In the genomic region with DNA sequence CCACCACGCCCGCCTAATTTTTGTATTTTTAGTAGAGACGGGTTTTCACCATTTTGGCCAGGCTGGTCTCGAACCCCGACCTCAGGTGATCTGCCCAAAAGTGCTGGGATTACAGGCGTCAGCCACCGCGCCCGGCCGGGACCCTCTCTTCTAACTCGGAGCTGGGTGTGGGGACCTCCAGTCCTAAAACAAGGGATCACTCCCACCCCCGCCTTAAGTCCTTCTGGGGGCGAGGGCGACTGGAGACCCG, we compare ENCODE assay signal across 8 cellular contexts. TPM values are rescaled to one million over a fixed set of nuclear protein-coding genes. Genes with fewer than 3 reads are reported as not detected.
DNase-seq lines count a peak whose midpoint lies in the region; ATAC-seq and TF ChIP-seq lines count a peak whose summit lies in the region.
"Not testable (repeated sequence)": the region's sequence is repeated elsewhere in the genome, so short reads cannot be mapped to it uniquely, and the experiment has no call there.

No MANE protein-coding gene starts in this region.

- POLR2A ChIA-PET in activated CD4-positive, alpha-beta memory T cell treated with anti-CD3 and anti-CD28 coated beads for 36 hours (lab: Charles Lee): interaction anchor here (1.0 to 1.8 kb wide), 8 partner anchors 10 to 256 kb away, joined by 3 to 6 read pairs (median 4); a partner anchor contains a TSS

- peaks cover 34% of the 10 kb centered on the region for H3K36me3 Mint-ChIP-seq in activated CD4-positive, alpha-beta memory T cell treated with anti-CD3 and anti-CD28 coated beads for 36 hours

- ATAC-seq in GM21723 (IDR thresholded peaks at IDR 0.05; ENCODE audit: unreplicated experiment) (peak; percentile 17), heart right ventricle (peak in 1 of 8 donors; percentile 4)

- WGBS in heart right ventricle, 2 donors: 0% methylated on average over 15 of the region's 15 CpGs
- WGBS in spleen, 5 donors: 0 to 17% (median 1%) methylated on average over 1 to 15 of the region's 15 CpGs

- DNase-seq in AG10803 (ENCODE audit: low read depth); activated CD4-positive, alpha-beta memory T cell treated with anti-CD3 and anti-CD28 coated beads for 36 hours; cardiac fibroblast (ENCODE audit: low read depth in 2 of 2); heart right ventricle; spleen: not testable (repeated sequence)
- peak; percentile 39 for DNase-seq in MG63

- intact Hi-C loops in activated CD4-positive, alpha-beta memory T cell treated with anti-CD3 and anti-CD28 coated beads for 36 hours (cut with micrococcal nuclease): loop anchor here (1.0 to 10.0 kb wide), 6 partner anchors 67 to 373 kb away; a partner anchor contains a TSS
- intact Hi-C loops in heart right ventricle (cut with DNase I): loop anchor here in 1 of 10 donors (5.0 kb wide), 1 partner anchor 53 kb away; no protein-coding TSS in a partner anchor
- intact Hi-C loops in spleen (cut with DNase I; ENCODE audit: low total_unique reads): not testable (repeated sequence)

- peaks cover 43% of the 10 kb centered on the region for H3K4me1 Mint-ChIP-seq in activated CD4-positive, alpha-beta memory T cell treated with anti-CD3 and anti-CD28 coated beads for 36 hours (ENCODE audit: low read depth)

- peaks cover 0 to 78% (median 59%) of the 10 kb centered on the region in 9 donors for H3K4me1 ChIP-seq in heart right ventricle
- H3K4me1 ChIP-seq in muscle layer of duodenum (ENCODE audit: control insufficient read depth in 1 of 2, insufficient read depth in 2 of 2, low read length in 2 of 2): not testable (repeated sequence)
- peaks cover 34 to 94% (median 68%) of the 10 kb centered on the region in 6 donors for H3K4me1 ChIP-seq in spleen

- CTCF ChIA-PET in activated CD4-positive, alpha-beta memory T cell treated with anti-CD3 and anti-CD28 coated beads for 36 hours (lab: Charles Lee): interaction anchor here (0.9 to 2.9 kb wide), 3 partner anchors 36 to 217 kb away, joined by 3 to 17 read pairs (median 11); no protein-coding TSS in a partner anchor

- peak overlapping the region; percentile 95 for H3K4me3 Mint-ChIP-seq in activated CD4-positive, alpha-beta memory T cell treated with anti-CD3 and anti-CD28 coated beads for 36 hours

- TF ChIP-seq CTCF in AG10803 (conservative IDR thresholded peaks at IDR 0.05; ENCODE audit: low read length); cardiac fibroblast (IDR thresholded peaks at IDR 0.05; ENCODE audit: low read depth, low read length); heart right ventricle (IDR thresholded peaks at IDR 0.05); spleen (IDR thresholded peaks at IDR 0.05 in 8 of 11, conservative IDR thresholded peaks at IDR 0.05 in 3 of 11): not testable (repeated sequence)

- H3K9me3 ChIP-seq in MG63; heart right ventricle; muscle layer of duodenum (ENCODE audit: control insufficient read depth in 1 of 2, low read length in 2 of 2); spleen: not testable (repeated sequence)

- H3K27ac ChIP-seq in heart right ventricle: peak overlapping the region; percentile 82 to 99 (median 96)
- peak overlapping the region; percentile 93 for H3K27ac ChIP-seq in muscle layer of duodenum (ENCODE audit: low read length)
- peak overlapping the region; percentile 61 to 99 (median 95) for H3K27ac ChIP-seq in spleen

- not testable (repeated sequence) for H3K27me3 ChIP-seq in MG63; heart right ventricle; muscle layer of duodenum (ENCODE audit: low read depth, low read length)
- H3K27me3 ChIP-seq in spleen (replicated peaks in 1 of 7): peaks cover 0 to 41% (median 5%) of the 10 kb centered on the region in 7 donors

- H3K27me3 Mint-ChIP-seq in activated CD4-positive, alpha-beta memory T cell treated with anti-CD3 and anti-CD28 coated beads for 36 hours: not testable (repeated sequence)

- H3K36me3 ChIP-seq in MG63 (peaks cover 49% of the 10 kb centered on the region), heart right ventricle (peaks cover 0 to 15% (median 0%) of the 10 kb centered on the region in 9 donors)
- not testable (repeated sequence) for H3K36me3 ChIP-seq in muscle layer of duodenum (ENCODE audit: control insufficient read depth in 1 of 2, insufficient read depth in 2 of 2, low read length in 2 of 2); spleen

- not testable (repeated sequence) for TF ChIP-seq POLR2A in spleen (IDR thresholded peaks at IDR 0.05)

- H3K27ac Mint-ChIP-seq in activated CD4-positive, alpha-beta memory T cell treated with anti-CD3 and anti-CD28 coated beads for 36 hours: peak overlapping the region; percentile 98

- H3K4me3 ChIP-seq in AG10803 (ENCODE audit: low read length) (peak overlapping the region; percentile 85), MG63 (peak overlapping the region; percentile 96), cardiac fibroblast (replicated peaks in 1 of 2; ENCODE audit: low read depth in 2 of 2, low read length in 2 of 2) (peak overlapping the region; percentile 85 to 96), heart right ventricle (peak overlapping the region; percentile 53 to 90 (median 70)), muscle layer of duodenum (ENCODE audit: low read depth in 1 of 2, low read length in 2 of 2) (peak overlapping the region; percentile 51 to 67), spleen (peak overlapping the region; percentile 37 to 81 (median 64))

- not testable (repeated sequence) for H3K9me3 Mint-ChIP-seq in activated CD4-positive, alpha-beta memory T cell treated with anti-CD3 and anti-CD28 coated beads for 36 hours

RNA-seq across cellular contexts. Expression of a gene that starts 0.7 kb away (rescaled TPM):
- total RNA-seq in MG63 (2014; rRNA removed; shearing (Covaris generic); ENCODE audit: low replicate concordance): 23.5 and 32.0 TPM in 2 replicates
- total RNA-seq in activated CD4-positive, alpha-beta memory T cell treated with anti-CD3 and anti-CD28 coated beads for 36 hours: 10 to 100 TPM; 71.3 to 81.6 TPM
- total RNA-seq in heart right ventricle (10 to 100 TPM in 8 of 10 donors, 1 to 10 TPM in 2; 4.5 to 76.1 (median 16.4) TPM), spleen (100 to 1,000 TPM in 1 of 7 donors, 10 to 100 TPM in 6; 17.9 to 117 (median 49.0) TPM)
- polyA plus RNA-seq in heart right ventricle (10 to 100 TPM in 1 of 2 donors, 1 to 10 TPM in 1; 7.4 to 24.1 TPM), spleen (10 to 100 TPM in 1 of 3 donors, 1 to 10 TPM in 2; 7.0 to 15.7 (median 7.8) TPM)
